8 cellular contexts compared by ENCODE assay signal in genomic region chr18:75070625-75071483, GRCh38.
A peak's percentile ranks its signal among the peaks of the same experiment; 100 is the strongest.
DNase-seq lines count a peak whose midpoint lies in the region; ATAC-seq and TF ChIP-seq lines count a peak whose summit lies in the region.

No MANE protein-coding gene starts in this region.

- peak; percentile 77 for ATAC-seq in GM19351 (IDR thresholded peaks at IDR 0.05; ENCODE audit: unreplicated experiment)
- peak; percentile 70 for ATAC-seq in HG03457 (IDR thresholded peaks at IDR 0.05; ENCODE audit: unreplicated experiment)

- no peaks in the 10 kb centered on the region for H3K27me3 Mint-ChIP-seq in activated T-cell treated with anti-CD3 and anti-CD28 coated beads, Interleukin-2, amount 50 U/mL, for 24 hours

- peaks cover 8% of the 10 kb centered on the region for H3K36me3 Mint-ChIP-seq in activated T-cell treated with anti-CD3 and anti-CD28 coated beads, Interleukin-2, amount 50 U/mL, for 24 hours (ENCODE audit: low read depth)

- H3K4me1 Mint-ChIP-seq in activated T-cell treated with anti-CD3 and anti-CD28 coated beads, Interleukin-2, amount 50 U/mL, for 24 hours (ENCODE audit: low read depth), result peaks cover 43% of the 10 kb centered on the region

- intact Hi-C loops in PC-9 (cut with micrococcal nuclease; ENCODE audit: unreplicated experiment) (loop anchor here (2.0 kb wide), 1 partner anchor 140 kb away; the partner anchor contains the start of gene TSHZ1), prostate gland (cut with DNase I) (no loop called here), uterus (cut with DNase I; ENCODE audit: low total_unique reads) (no loop called here)

- CTCF ChIA-PET in PC-9 (lab: Charles Lee), result no interaction called here

- 46% methylated on average over 22 of the region's 22 CpGs for WGBS in prostate gland

- no peaks in the 10 kb centered on the region for H3K9me2 ChIP-seq in PC-9 (ENCODE audit: insufficient read depth)

- TF ChIP-seq CTCF in PC-9 (conservative IDR thresholded peaks at IDR 0.05) (no peak), fibroblast of the aortic adventitia (IDR thresholded peaks at IDR 0.05; ENCODE audit: insufficient read depth, low read length) (no peak), prostate gland (IDR thresholded peaks at IDR 0.05) (no peak), uterus (IDR thresholded peaks at IDR 0.05) (no peak)

- BruUV-seq in PC-9 (replicated peaks; lab: Mats Ljungman, UMichigan), result TSS peak; percentile 41

- 0 out of 2 replicates have a peak overlapping the region, but pooled peaks have one; percentile 26 for H2AFZ ChIP-seq in PC-9

- no peaks in the 10 kb centered on the region for H3K79me2 ChIP-seq in PC-9 (ENCODE audit: low read depth)

- H3K4me3 ChIP-seq in PC-9, result peak overlapping the region; percentile 25; the same call in 1 of the 2 replicates
- no peak overlapping the region for H3K4me3 ChIP-seq in fibroblast of the aortic adventitia (ENCODE audit: low read depth, low read length)
- H3K4me3 ChIP-seq in prostate gland, result no peak overlapping the region
- no peak overlapping the region for H3K4me3 ChIP-seq in uterus

- peaks cover 10% of the 10 kb centered on the region for H3K9me3 Mint-ChIP-seq in activated T-cell treated with anti-CD3 and anti-CD28 coated beads, Interleukin-2, amount 50 U/mL, for 24 hours

- no peaks in the 10 kb centered on the region for H4K20me1 ChIP-seq in PC-9 (ENCODE audit: insufficient read depth)

- peak overlapping the region; percentile 57 for H3K4me2 ChIP-seq in PC-9

- H3K9me3 ChIP-seq in PC-9 (ENCODE audit: insufficient read depth, low read depth) (no peaks in the 10 kb centered on the region), prostate gland (no peaks in the 10 kb centered on the region), uterus (no peaks in the 10 kb centered on the region)

- peak overlapping the region; percentile 75 for H3K4me3 Mint-ChIP-seq in activated T-cell treated with anti-CD3 and anti-CD28 coated beads, Interleukin-2, amount 50 U/mL, for 24 hours

- H3K27me3 ChIP-seq in PC-9 (ENCODE audit: insufficient read depth, low read depth) (no peaks in the 10 kb centered on the region), prostate gland (replicated peaks; ENCODE audit: insufficient read depth) (no peaks in the 10 kb centered on the region), uterus (no peaks in the 10 kb centered on the region)

- POLR2A ChIA-PET in PC-9 (lab: Charles Lee; ENCODE audit: unreplicated experiment), result interaction anchor here (0.5 to 0.6 kb wide), 2 partner anchors 138 to 442 kb away, joined by 4 to 9 read pairs; partner anchors contain the start of gene PTGR3

- H3F3A ChIP-seq in PC-9 (ENCODE audit: insufficient read depth, low read depth), result peaks cover 14% of the 10 kb centered on the region; the same call in 1 of the 2 replicates

- H3K27ac Mint-ChIP-seq in activated T-cell treated with anti-CD3 and anti-CD28 coated beads, Interleukin-2, amount 50 U/mL, for 24 hours, result peak overlapping the region; percentile 97

- H3K36me3 ChIP-seq in PC-9 (ENCODE audit: low read depth) (no peaks in the 10 kb centered on the region), prostate gland (no peaks in the 10 kb centered on the region), uterus (no peaks in the 10 kb centered on the region)

- TF ChIP-seq POLR2A in prostate gland (IDR thresholded peaks at IDR 0.05), result no peak
- TF ChIP-seq POLR2A in uterus (IDR thresholded peaks at IDR 0.05), result no peak

- H3K27ac ChIP-seq in PC-9 (peak overlapping the region; percentile 44), prostate gland (peak overlapping the region in 1 of 2 donors; percentile 39), uterus (peak overlapping the region; percentile 30 to 41)

- DNase-seq in AML-193 (lab: John Stamatoyannopoulos, UW), result peak; percentile 86 to 90
- DNase-seq in PC-9, result peak; percentile 47 to 93
- peak; percentile 73 for DNase-seq in activated T-cell treated with anti-CD3 and anti-CD28 coated beads, Interleukin-2, amount 50 U/mL, for 24 hours
- DNase-seq in fibroblast of the aortic adventitia (ENCODE audit: low read depth), result peak; percentile 64
- DNase-seq in prostate gland (ENCODE audit: low spot score), result peak; percentile 54
- no peak for DNase-seq in uterus

- H3K4me1 ChIP-seq in PC-9 (replicated peaks; ENCODE audit: insufficient read depth), result peaks cover 20% of the 10 kb centered on the region
- no peaks in the 10 kb centered on the region for H3K4me1 ChIP-seq in prostate gland (replicated peaks)
- no peaks in the 10 kb centered on the region for H3K4me1 ChIP-seq in uterus

Comparison
In these comparisons a context has a peak if more than half of its experiments do, and no peak if none do; other contexts are left out.
1. DNase-seq: peak in AML-193 (2 of 2), PC-9 (2 of 2), activated T-cell treated with anti-CD3 and anti-CD28 coated beads, Interleukin-2, amount 50 U/mL, for 24 hours (single experiment), fibroblast of the aortic adventitia (single experiment) and prostate gland (single experiment); none in uterus (0 of 2).